In genomic region chr16:1037023-1037933, GRCh38 we compare ENCODE assay signal across 1 cellular context.
TF ChIP-seq lines count a peak whose summit lies in the region.

No MANE protein-coding gene starts in this region.

TF ChIP-seq in HCT116, 20 proteins besides CTCF, POLR2A, EP300 and RAD21 (continued from another document):
- TF ChIP-seq, protein P1, sequence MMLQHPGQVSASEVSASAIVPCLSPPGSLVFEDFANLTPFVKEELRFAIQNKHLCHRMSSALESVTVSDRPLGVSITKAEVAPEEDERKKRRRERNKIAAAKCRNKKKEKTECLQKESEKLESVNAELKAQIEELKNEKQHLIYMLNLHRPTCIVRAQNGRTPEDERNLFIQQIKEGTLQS (IDR thresholded peaks at IDR 0.05): no peak
- TF ChIP-seq ZNF274 (IDR thresholded peaks at IDR 0.05; ENCODE audit: low read depth, low read length): no peak
- no peak for TF ChIP-seq POLR2AphosphoS5 (IDR thresholded peaks at IDR 0.05; ENCODE audit: low read depth, low read length)
- no peak for TF ChIP-seq REST (IDR thresholded peaks at IDR 0.05; ENCODE audit: low read depth)
- no peak for TF ChIP-seq JUND (IDR thresholded peaks at IDR 0.05)
- no peak for TF ChIP-seq EZH2 (IDR thresholded peaks at IDR 0.05)
- no peak for TF ChIP-seq FOSL1 (IDR thresholded peaks at IDR 0.05; ENCODE audit: low read depth)
- no peak for TF ChIP-seq TCF7L2 (IDR thresholded peaks at IDR 0.05; ENCODE audit: borderline replicate concordance, extremely low read depth, insufficient read depth, insufficient read length)
